ENCODE assay signal across 1 cellular context in genomic region chr20:21507275-21508229, GRCh38.
TF ChIP-seq lines count a peak whose summit lies in the region.

No MANE protein-coding gene starts in this region.

TF ChIP-seq in WTC11, 78 proteins besides CTCF, POLR2A, EP300 and RAD21 (continued from another document):
- TF ChIP-seq STAT6 (CRISPR knock-in tag; conservative IDR thresholded peaks at IDR 0.05; ENCODE audit: low read depth) (no peak), AR (CRISPR knock-in tag; IDR thresholded peaks at IDR 0.05) (no peak), HMGA2 (CRISPR knock-in tag; IDR thresholded peaks at IDR 0.05) (no peak), E2F4 (CRISPR knock-in tag; IDR thresholded peaks at IDR 0.05; ENCODE audit: borderline replicate concordance, low read depth) (no peak)
